In the genomic region with DNA sequence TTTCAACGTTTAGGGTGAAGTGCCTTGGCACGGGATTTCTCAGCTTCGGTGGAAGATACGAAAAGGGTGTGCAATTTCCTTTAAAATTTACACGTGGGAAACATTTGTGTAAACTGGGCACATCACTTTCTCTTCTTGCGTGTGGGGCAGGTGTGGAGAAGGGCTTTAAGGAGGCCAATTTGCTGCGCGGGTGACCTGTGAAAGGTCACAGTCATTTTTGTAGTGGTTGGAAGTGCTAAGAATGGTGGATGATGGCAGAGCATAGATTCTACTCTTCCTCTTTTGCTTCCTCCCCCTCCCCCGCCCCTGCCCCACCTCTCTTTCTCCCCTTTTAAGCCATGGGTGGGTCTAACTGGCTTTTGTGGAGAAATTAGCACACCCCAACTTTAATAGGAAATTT, we compare ENCODE assay signal across 11 cellular contexts. TPM values are rescaled to one million over a fixed set of nuclear protein-coding genes. Genes with fewer than 3 reads are reported as not detected.
DNase-seq lines count a peak whose midpoint lies in the region; ATAC-seq and TF ChIP-seq lines count a peak whose summit lies in the region.
"Had no signal": no experiment of that assay in that cellular context is flagged by ENCODE, and none has a peak within 500 bp of the region (broad histone marks: within the 10 kb centered on the region; RNA-seq: fewer than 3 reads in every experiment).

No MANE protein-coding gene starts in this region.

- peak overlapping the region; percentile 34 for H3K4me3 ChIP-seq in cardiac muscle cell
- H3K4me3 ChIP-seq in mesenchymal stem cell (ENCODE audit: insufficient read depth in 1 of 2, low read depth in 1 of 2, low read length in 2 of 2) = peak overlapping the region in 1 of 2 experiments; percentile 76
- peak overlapping the region in 3 of 4 donors; percentile 40 to 53 (median 52) for H3K4me3 ChIP-seq in upper lobe of left lung
- H3K4me3 ChIP-seq: SJCRH30 had no signal

- no peak overlapping the region for H3K9ac ChIP-seq in mesenchymal stem cell (ENCODE audit: low read length)

- no peak overlapping the region for H3K18ac ChIP-seq in mesenchymal stem cell (ENCODE audit: low read depth in 1 of 2, low read length in 2 of 2)

- POLR2A ChIA-PET in MCF 10A (lab: Yijun Ruan, JAX) = no interaction called here

- H3K36me3 Mint-ChIP-seq in MCF 10A (ENCODE audit: insufficient read depth, unreplicated experiment) = no peaks in the 10 kb centered on the region

- H3K79me1 ChIP-seq in mesenchymal stem cell (replicated peaks; ENCODE audit: low read length, poor library complexity, severe bottlenecking) = peaks cover 2% of the 10 kb centered on the region

- H3K4ac ChIP-seq in mesenchymal stem cell (ENCODE audit: low read depth in 1 of 2, low read length in 2 of 2) = no peak overlapping the region

- no peak overlapping the region for H2BK5ac ChIP-seq in mesenchymal stem cell (ENCODE audit: low read depth, low read length, poor library complexity, severe bottlenecking)

- H4K91ac ChIP-seq in mesenchymal stem cell (ENCODE audit: low read length) = no peak overlapping the region

- H2BK15ac ChIP-seq in mesenchymal stem cell (ENCODE audit: low read depth, poor library complexity, severe bottlenecking) = no peak overlapping the region

- no peak overlapping the region for H3K23ac ChIP-seq in mesenchymal stem cell (ENCODE audit: low read length in 2 of 2)

- no peak for TF ChIP-seq CTCF in cardiac muscle cell (IDR thresholded peaks at IDR 0.05; ENCODE audit: low read depth, low read length)
- no peak for TF ChIP-seq CTCF in MCF 10A (IDR thresholded peaks at IDR 0.05; ENCODE audit: unreplicated experiment)
- TF ChIP-seq CTCF in upper lobe of left lung (IDR thresholded peaks at IDR 0.05) = no peak

- BruUV-seq in MCF 10A (replicated peaks; lab: Mats Ljungman, UMichigan) = no TSS peak

- H3K4me1 Mint-ChIP-seq in MCF 10A (ENCODE audit: insufficient read depth, unreplicated experiment) = peaks cover 10% of the 10 kb centered on the region

- no peak overlapping the region for H3K14ac ChIP-seq in mesenchymal stem cell (ENCODE audit: low read length in 2 of 2)

- TF ChIP-seq POLR2A in upper lobe of left lung (IDR thresholded peaks at IDR 0.05) = no peak

- ATAC-seq in left ventricle myocardium superior (no peak), upper lobe of left lung (ENCODE audit: low FRiP score in 2 of 2) (no peak), GM21737 (IDR thresholded peaks at IDR 0.05; ENCODE audit: unreplicated experiment) (no peak)

- peaks cover 2% of the 10 kb centered on the region for H3K4me1 ChIP-seq in cardiac muscle cell (ENCODE audit: low read depth)
- peaks cover 12% of the 10 kb centered on the region for H3K4me1 ChIP-seq in mesenchymal stem cell (ENCODE audit: control insufficient read depth, insufficient read depth, low read depth, low read length)
- H3K4me1 ChIP-seq in upper lobe of left lung = peaks cover 10 to 30% (median 15%) of the 10 kb centered on the region in 4 donors
- H3K4me1 ChIP-seq: SJCRH30 had no signal

- WGBS in mesenchymal stem cell = 12% methylated on average over 6 of the region's 9 CpGs
- 14 to 15% methylated on average over 9 of the region's 9 CpGs for WGBS in upper lobe of left lung, 2 donors

- H2BK12ac ChIP-seq in mesenchymal stem cell (ENCODE audit: low read length in 2 of 2) = no peak overlapping the region

- no peaks in the 10 kb centered on the region for H3K9me3 Mint-ChIP-seq in MCF 10A (ENCODE audit: unreplicated experiment)

- H3K27ac ChIP-seq in cardiac muscle cell = no peak overlapping the region
- H3K27ac ChIP-seq in mesenchymal stem cell (ENCODE audit: low read length, poor library complexity, severe bottlenecking) = no peak overlapping the region
- no peak overlapping the region for H3K27ac ChIP-seq in upper lobe of left lung
- H3K27ac ChIP-seq: SJCRH30 had no signal

- CTCF ChIA-PET in MCF 10A (lab: Yijun Ruan, JAX) = interaction anchor here (1.0 kb wide), 1 partner anchor 1388 kb away, joined by 5 read pairs; no protein-coding TSS in a partner anchor

- H3K9me3 ChIP-seq in cardiac muscle cell (ENCODE audit: low read depth) (no peaks in the 10 kb centered on the region), mesenchymal stem cell (ENCODE audit: control insufficient read depth, low read length) (peaks cover 4% of the 10 kb centered on the region), upper lobe of left lung (no peaks in the 10 kb centered on the region)
- H3K9me3 ChIP-seq: SJCRH30 had no signal

- H3K27ac Mint-ChIP-seq in MCF 10A (ENCODE audit: low read depth, unreplicated experiment) = no peak overlapping the region
- H3K27ac Mint-ChIP-seq: activated naive CD4-positive, alpha-beta T cell treated with anti-CD3 and anti-CD28 coated beads, Interleukin-2, amount 50 U/mL, for 72 hours had no signal

- DNase-seq in cardiac muscle cell (ENCODE audit: low read depth in 1 of 2, low spot score in 1 of 2) (no peak), left ventricle myocardium superior (no peak), MCF 10A (ENCODE audit: unreplicated experiment) (no peak), mesenchymal stem cell (no peak), upper lobe of left lung (no peak), GM03348 (ENCODE audit: low spot score) (no peak), NCI-H446 treated with DMSO at 0.1 percent for 48 hours (lab: John Stamatoyannopoulos, UW) (no peak)
- DNase-seq: SJCRH30 had no signal

- H3K36me3 ChIP-seq in cardiac muscle cell (no peaks in the 10 kb centered on the region), mesenchymal stem cell (ENCODE audit: control insufficient read depth in 1 of 2, insufficient read depth in 2 of 2, low read depth in 1 of 2, low read length in 2 of 2) (peaks cover 0 to 11% of the 10 kb centered on the region in 2 experiments), upper lobe of left lung (no peaks in the 10 kb centered on the region)

- H3K4me2 ChIP-seq in mesenchymal stem cell (ENCODE audit: low read length, poor library complexity, severe bottlenecking) = peak overlapping the region; percentile 96

- no peak overlapping the region for H2AFZ ChIP-seq in mesenchymal stem cell (ENCODE audit: low read depth, low read length)

- H2AK5ac ChIP-seq in mesenchymal stem cell (ENCODE audit: low read length, severe bottlenecking) = no peak overlapping the region

- no peak overlapping the region for H2BK120ac ChIP-seq in mesenchymal stem cell (ENCODE audit: low read depth, low read length)

- H3K27me3 ChIP-seq in cardiac muscle cell = peaks cover 73% of the 10 kb centered on the region
- H3K27me3 ChIP-seq in mesenchymal stem cell (ENCODE audit: control insufficient read depth in 1 of 2, insufficient read depth in 1 of 2, low read length in 2 of 2) = peaks cover 0 to 51% of the 10 kb centered on the region in 2 experiments
- H3K27me3 ChIP-seq in upper lobe of left lung = peaks cover 0 to 23% (median 10%) of the 10 kb centered on the region in 4 donors
- H3K27me3 ChIP-seq: SJCRH30 had no signal

- H4K8ac ChIP-seq in mesenchymal stem cell (ENCODE audit: low read length) = no peak overlapping the region

- H3K27me3 Mint-ChIP-seq in MCF 10A (ENCODE audit: insufficient read depth, unreplicated experiment) = no peaks in the 10 kb centered on the region

- peak overlapping the region; percentile 66 for H3K4me3 Mint-ChIP-seq in MCF 10A (ENCODE audit: unreplicated experiment)

- TF ChIP-seq EP300 in upper lobe of left lung (IDR thresholded peaks at IDR 0.05) = no peak

- intact Hi-C loops in left ventricle myocardium superior (cut with micrococcal nuclease) (no loop called here), MCF 10A (cut with micrococcal nuclease) (no loop called here)

RNA-seq across cellular contexts. Expression of a gene that starts 7.2 kb away (rescaled TPM):
- total RNA-seq in cardiac muscle cell (under 0.01 and 0.06 TPM in 2 replicates), left ventricle myocardium superior (0.02 TPM), MCF 10A (2022) (0.16 and 0.25 TPM in 2 replicates), upper lobe of left lung (under 1 TPM in 5 of 6 donors, not detected in 1; under 0.01 to 0.49 (median 0.03) TPM)
- 0.04 and 0.10 TPM in 2 replicates for polyA plus RNA-seq in cardiac muscle cell
- 2.0 TPM for polyA plus RNA-seq in mesenchymal stem cell (2013, experiment 1 of 2)
- 2.0 TPM for polyA plus RNA-seq in mesenchymal stem cell (2013, experiment 2 of 2)
- total RNA-seq: activated naive CD4-positive, alpha-beta T cell treated with anti-CD3 and anti-CD28 coated beads, Interleukin-2, amount 50 U/mL, for 72 hours; HT1080 had no signal
